Comparison of ENCODE assay signal across 12 cellular contexts in the genomic region with DNA sequence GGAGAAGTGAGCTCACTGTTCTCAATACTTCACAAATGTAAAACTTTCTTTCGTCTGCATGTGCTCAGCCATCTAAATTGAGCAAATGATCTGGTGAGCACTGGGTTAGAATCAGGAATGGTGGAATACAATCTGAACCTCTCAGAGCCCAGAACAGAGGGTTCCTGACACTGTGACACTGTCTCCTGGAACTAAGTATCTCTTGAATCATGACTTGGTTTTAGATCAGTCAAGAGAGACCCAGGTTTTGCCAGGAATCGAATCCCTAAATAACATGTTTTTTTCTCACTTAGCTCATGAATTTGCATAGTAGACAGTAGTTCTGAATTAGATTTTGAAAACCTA. TPM values are rescaled to one million over a fixed set of nuclear protein-coding genes. Genes with fewer than 3 reads are reported as not detected.
DNase-seq lines count a peak whose midpoint lies in the region; ATAC-seq and TF ChIP-seq lines count a peak whose summit lies in the region.
"Had no signal": no experiment of that assay in that cellular context is flagged by ENCODE, and none has a peak within 500 bp of the region (broad histone marks: within the 10 kb centered on the region; RNA-seq: fewer than 3 reads in every experiment).

No MANE protein-coding gene starts in this region.

- DNase-seq in AG04450 (ENCODE audit: low read depth, low spot score) (no peak), T-helper 17 cell (no peak), fibroblast of lung (ENCODE audit: low read depth in 2 of 2) (no peak), NCI-H446 (lab: John Stamatoyannopoulos, UW) (no peak), NCI-H510A (lab: John Stamatoyannopoulos, UW) (no peak)
- DNase-seq in stimulated activated CD8-positive, alpha-beta memory T cell treated with anti-CD3 and anti-CD28 coated beads, Interleukin-4, amount 100 ng/mL, for 48 hours = no peak
- DNase-seq: kidney, NCI-H226 had no signal

- H3K4me3 Mint-ChIP-seq in T-helper 17 cell = no peak overlapping the region

- peaks cover 17% of the 10 kb centered on the region for H3K4me1 Mint-ChIP-seq in T-helper 17 cell

- peak overlapping the region; percentile 49 for H3K4me2 ChIP-seq in fibroblast of lung (ENCODE audit: extremely low read depth, insufficient read depth, low read length)

- H3K9ac ChIP-seq in fibroblast of lung (ENCODE audit: insufficient read depth, low read length) (no peak overlapping the region), rectal smooth muscle tissue (ENCODE audit: low read length) (no peak overlapping the region)

- no peaks in the 10 kb centered on the region for H3K27me3 Mint-ChIP-seq in T-helper 17 cell

- peak overlapping the region; percentile 89 for H3K27ac ChIP-seq in AG04450 (ENCODE audit: low read depth, low read length)
- peak overlapping the region; percentile 65 for H3K27ac ChIP-seq in fibroblast of lung (ENCODE audit: insufficient read depth, low read length)
- H3K27ac ChIP-seq in rectal smooth muscle tissue (ENCODE audit: low read depth, low read length) = peak overlapping the region; percentile 43
- H3K27ac ChIP-seq: ovary, VCaP had no signal

- H4K20me1 ChIP-seq in fibroblast of lung (ENCODE audit: control insufficient read depth, extremely low read depth, insufficient read depth, low read length) = no peaks in the 10 kb centered on the region

- peaks cover 8% of the 10 kb centered on the region for H3K36me3 Mint-ChIP-seq in T-helper 17 cell (ENCODE audit: low read depth)

- H3K4me3 ChIP-seq in AG04450 (ENCODE audit: low read depth, low read length) (no peak overlapping the region), fibroblast of lung (replicated peaks in 1 of 4; ENCODE audit: control extremely low read depth in 1 of 4, insufficient read depth in 1 of 4, low read depth in 3 of 4, low read length in 4 of 4) (no peak overlapping the region), rectal smooth muscle tissue (ENCODE audit: low read length) (no peak overlapping the region)
- H3K4me3 ChIP-seq: ovary had no signal

- CTCF ChIA-PET in AG04450 (lab: Charles Lee) = interaction anchor here (0.6 to 1.2 kb wide), 6 partner anchors 9 to 198 kb away, joined by 3 to 5 read pairs (median 4); no protein-coding TSS in a partner anchor

- H3K4me1 ChIP-seq in fibroblast of lung (ENCODE audit: control insufficient read depth, extremely low read depth, insufficient read depth, low read length) (peaks cover 44% of the 10 kb centered on the region), rectal smooth muscle tissue (ENCODE audit: control insufficient read depth, insufficient read depth, low read length) (peaks cover 9% of the 10 kb centered on the region)

- H3K27ac Mint-ChIP-seq in T-helper 17 cell = peak overlapping the region; percentile 54

- no peaks in the 10 kb centered on the region for H3K79me2 ChIP-seq in fibroblast of lung (ENCODE audit: control insufficient read depth, insufficient read depth, low read length)

- H3K9me3 ChIP-seq in AG04450 (ENCODE audit: control insufficient read depth, insufficient read depth, low read length) (no peaks in the 10 kb centered on the region), T-helper 17 cell (ENCODE audit: control insufficient read depth, low read length, poor library complexity, severe bottlenecking) (no peaks in the 10 kb centered on the region), fibroblast of lung (ENCODE audit: control insufficient read depth, insufficient read depth, low read depth, low read length) (no peaks in the 10 kb centered on the region)
- H3K9me3 ChIP-seq: ovary had no signal

- H3K36me3 ChIP-seq in fibroblast of lung (ENCODE audit: control insufficient read depth, insufficient read depth, low read length) (peaks cover 26% of the 10 kb centered on the region), rectal smooth muscle tissue (ENCODE audit: control insufficient read depth, insufficient read depth, low read length) (peaks cover 46% of the 10 kb centered on the region)
- H3K36me3 ChIP-seq: ovary had no signal

- H3K27me3 ChIP-seq in AG04450 (ENCODE audit: control insufficient read depth, insufficient read depth, low read length) = no peaks in the 10 kb centered on the region
- no peaks in the 10 kb centered on the region for H3K27me3 ChIP-seq in fibroblast of lung (ENCODE audit: control insufficient read depth, insufficient read depth, low read length)
- no peaks in the 10 kb centered on the region for H3K27me3 ChIP-seq in rectal smooth muscle tissue (ENCODE audit: control insufficient read depth, insufficient read depth, low read length)
- H3K27me3 ChIP-seq: ovary had no signal

- no peak overlapping the region for H2AFZ ChIP-seq in fibroblast of lung (ENCODE audit: low read length)

- TF ChIP-seq CTCF in AG04450 (IDR thresholded peaks at IDR 0.05; ENCODE audit: low read depth, low read length) (no peak), fibroblast of lung (conservative IDR thresholded peaks at IDR 0.05 in 1 of 2, IDR thresholded peaks at IDR 0.05 in 1 of 2; ENCODE audit: low read depth in 1 of 2, low read length in 2 of 2) (no peak)

- ATAC-seq in T-helper 17 cell = no peak
- ATAC-seq in HG03039 (IDR thresholded peaks at IDR 0.05; ENCODE audit: unreplicated experiment) = no peak

- POLR2A ChIA-PET in AG04450 (lab: Yijun Ruan, JAX) = interaction anchor here (0.5 to 1.9 kb wide), 9 partner anchors 8 to 192 kb away, joined by 3 to 22 read pairs (median 4); no protein-coding TSS in a partner anchor

RNA-seq across cellular contexts. Expression of gene SF3B3, which starts 49.3 kb away (rescaled TPM):
- polyA plus RNA-seq in AG04450 (2011; rRNA removed) (139 and 169 TPM in 2 replicates), fibroblast of lung (89.2 and 166 TPM in 2 replicates)
- 200 and 213 TPM in 2 replicates for polyA minus RNA-seq in AG04450 (2011; rRNA and poly(A)+ RNA removed)
- total RNA-seq in T-helper 17 cell (100 to 1,000 TPM; 163 to 182 TPM), fibroblast of lung (81.9 and 107 TPM in 2 replicates)
- 183 and 273 TPM in 2 replicates for polyA plus RNA-seq in fibroblast of lung (2012)
- 343 and 595 TPM in 2 replicates for polyA minus RNA-seq in fibroblast of lung (ENCODE audit: low replicate concordance)

RNA-seq across cellular contexts. Expression of gene COG4, which starts 49.5 kb away (rescaled TPM):
- polyA plus RNA-seq in AG04450 (2011; rRNA removed) (50.6 and 51.8 TPM in 2 replicates), fibroblast of lung (36.2 and 50.7 TPM in 2 replicates)
- polyA minus RNA-seq in AG04450 (2011; rRNA and poly(A)+ RNA removed) = 54.6 and 72.7 TPM in 2 replicates
- total RNA-seq in T-helper 17 cell (10 to 100 TPM; 26.3 to 54.0 TPM), fibroblast of lung (79.6 and 117 TPM in 2 replicates)
- polyA plus RNA-seq in fibroblast of lung (2012) = 37.7 and 56.8 TPM in 2 replicates
- 87.9 and 103 TPM in 2 replicates for polyA minus RNA-seq in fibroblast of lung (ENCODE audit: low replicate concordance)
